ENCODE assay signal across 21 cellular contexts in genomic region chr15:55669226-55669625, GRCh38.
DNase-seq lines count a peak whose midpoint lies in the region; ATAC-seq and TF ChIP-seq lines count a peak whose summit lies in the region.
"Had no signal": no experiment of that assay in that cellular context is flagged by ENCODE, and none has a peak within 500 bp of the region (broad histone marks: within the 10 kb centered on the region; RNA-seq: fewer than 3 reads in every experiment).

No MANE protein-coding gene starts in this region.

- H3K79me2 ChIP-seq in neural progenitor cell (ENCODE audit: low read depth) = peaks cover 75% of the 10 kb centered on the region

- intact Hi-C loops in left ventricle myocardium inferior (cut with micrococcal nuclease) = no loop called here
- intact Hi-C loops in body of pancreas (cut with DNase I) = no loop called here
- intact Hi-C loops in ovary (cut with DNase I) = no loop called here

- ATAC-seq in body of pancreas = no peak

- H3K36me3 ChIP-seq in cardiac muscle cell = peaks cover 12% of the 10 kb centered on the region
- H3K36me3 ChIP-seq in left ventricle myocardium inferior = no peaks in the 10 kb centered on the region
- no peaks in the 10 kb centered on the region for H3K36me3 ChIP-seq in endodermal cell (ENCODE audit: control insufficient read depth, insufficient read depth, low read length)
- H3K36me3 ChIP-seq in neural progenitor cell = peaks cover 38% of the 10 kb centered on the region
- H3K36me3 ChIP-seq in body of pancreas (replicated peaks in 1 of 2; ENCODE audit: insufficient read depth in 1 of 2, low read depth in 2 of 2) = no peaks in the 10 kb centered on the region
- no peaks in the 10 kb centered on the region for H3K36me3 ChIP-seq in ovary
- H3K36me3 ChIP-seq: MG63 had no signal

- H3K36me3 Mint-ChIP-seq in endodermal cell (ENCODE audit: low read depth) (no peaks in the 10 kb centered on the region), neural progenitor cell (peaks cover 32% of the 10 kb centered on the region)

- H3K4me3 ChIP-seq in cardiac muscle cell (no peak overlapping the region), left ventricle myocardium inferior (no peak overlapping the region), endodermal cell (ENCODE audit: low read length) (no peak overlapping the region), neural progenitor cell (no peak overlapping the region), body of pancreas (no peak overlapping the region), ovary (no peak overlapping the region)
- H3K4me3 ChIP-seq: MG63, SK-N-MC had no signal

- H3K27me3 Mint-ChIP-seq in endodermal cell (ENCODE audit: insufficient read depth) (peaks cover 2% of the 10 kb centered on the region), neural progenitor cell (ENCODE audit: insufficient read depth, low read depth) (peaks cover 3% of the 10 kb centered on the region)

- H3K27ac ChIP-seq in cardiac muscle cell = peak overlapping the region; percentile 66
- no peak overlapping the region for H3K27ac ChIP-seq in left ventricle myocardium inferior (replicated peaks)
- H3K27ac ChIP-seq in endodermal cell (ENCODE audit: low read depth, low read length) = peak overlapping the region; percentile 79
- peak overlapping the region; percentile 48 for H3K27ac ChIP-seq in neural progenitor cell
- H3K27ac ChIP-seq in body of pancreas = no peak overlapping the region
- H3K27ac ChIP-seq in ovary = no peak overlapping the region
- H3K27ac ChIP-seq: C4-2B, RWPE1, SK-N-MC had no signal

- no peak for TF ChIP-seq POLR2A in body of pancreas (IDR thresholded peaks at IDR 0.05)
- no peak for TF ChIP-seq POLR2A in ovary (IDR thresholded peaks at IDR 0.05)
- TF ChIP-seq POLR2A in erythroblast (IDR thresholded peaks at IDR 0.05; ENCODE audit: low read length) = no peak

- peaks cover 10% of the 10 kb centered on the region for H3K4me1 ChIP-seq in cardiac muscle cell (ENCODE audit: low read depth)
- no peaks in the 10 kb centered on the region for H3K4me1 ChIP-seq in left ventricle myocardium inferior
- H3K4me1 ChIP-seq in endodermal cell (ENCODE audit: control insufficient read depth, insufficient read depth, low read length) = no peaks in the 10 kb centered on the region
- peaks cover 17% of the 10 kb centered on the region for H3K4me1 ChIP-seq in neural progenitor cell
- no peaks in the 10 kb centered on the region for H3K4me1 ChIP-seq in body of pancreas
- H3K4me1 ChIP-seq in ovary (ENCODE audit: insufficient read depth) = no peaks in the 10 kb centered on the region

- H3K9me3 Mint-ChIP-seq in endodermal cell (no peaks in the 10 kb centered on the region), neural progenitor cell (no peaks in the 10 kb centered on the region)
- H3K9me3 Mint-ChIP-seq: HFFc6 had no signal

- peaks cover 22% of the 10 kb centered on the region for H3F3A ChIP-seq in neural progenitor cell (ENCODE audit: low read depth)

- H3K27me3 ChIP-seq in cardiac muscle cell (no peaks in the 10 kb centered on the region), left ventricle myocardium inferior (ENCODE audit: low read depth) (no peaks in the 10 kb centered on the region), endodermal cell (ENCODE audit: control insufficient read depth, insufficient read depth, low read length, poor library complexity, severe bottlenecking) (no peaks in the 10 kb centered on the region), neural progenitor cell (no peaks in the 10 kb centered on the region), body of pancreas (peaks cover 0 to 4% of the 10 kb centered on the region in 2 donors), ovary (no peaks in the 10 kb centered on the region)
- H3K27me3 ChIP-seq: MG63 had no signal

- no peak overlapping the region for H2AFZ ChIP-seq in neural progenitor cell (replicated peaks)

- H3K27ac Mint-ChIP-seq in endodermal cell = no peak overlapping the region
- peak overlapping the region; percentile 94 for H3K27ac Mint-ChIP-seq in neural progenitor cell
- H3K27ac Mint-ChIP-seq: HFFc6 had no signal

- H3K9ac ChIP-seq in endodermal cell (ENCODE audit: extremely low read depth, low read length, poor library complexity, severe bottlenecking) (no peak overlapping the region), neural progenitor cell (no peak overlapping the region)

- H3K4me3 Mint-ChIP-seq in endodermal cell (no peak overlapping the region), neural progenitor cell (peak overlapping the region; percentile 67)
- H3K4me3 Mint-ChIP-seq: HFFc6 had no signal

- peaks cover 3% of the 10 kb centered on the region for H3K4me1 Mint-ChIP-seq in endodermal cell
- peaks cover 75% of the 10 kb centered on the region for H3K4me1 Mint-ChIP-seq in neural progenitor cell

- TF ChIP-seq EP300 in ovary (IDR thresholded peaks at IDR 0.05) = no peak

- TF ChIP-seq CTCF in cardiac muscle cell (IDR thresholded peaks at IDR 0.05; ENCODE audit: low read depth, low read length) = no peak
- TF ChIP-seq CTCF in left ventricle myocardium inferior (IDR thresholded peaks at IDR 0.05; ENCODE audit: borderline replicate concordance) = no peak
- no peak for TF ChIP-seq CTCF in endodermal cell (conservative IDR thresholded peaks at IDR 0.05)
- no peak for TF ChIP-seq CTCF in neural progenitor cell (IDR thresholded peaks at IDR 0.05)
- no peak for TF ChIP-seq CTCF in body of pancreas (IDR thresholded peaks at IDR 0.05)
- no peak for TF ChIP-seq CTCF in ovary (IDR thresholded peaks at IDR 0.05)

- H3K9me3 ChIP-seq in cardiac muscle cell (ENCODE audit: low read depth) (no peaks in the 10 kb centered on the region), left ventricle myocardium inferior (replicated peaks) (no peaks in the 10 kb centered on the region), endodermal cell (ENCODE audit: control insufficient read depth, low read length) (no peaks in the 10 kb centered on the region), neural progenitor cell (ENCODE audit: low read depth) (no peaks in the 10 kb centered on the region), body of pancreas (no peaks in the 10 kb centered on the region), ovary (no peaks in the 10 kb centered on the region)
- H3K9me3 ChIP-seq: MG63 had no signal

- no peak overlapping the region for H3K4me2 ChIP-seq in neural progenitor cell

- peaks cover 22% of the 10 kb centered on the region for H4K20me1 ChIP-seq in neural progenitor cell (ENCODE audit: low read depth)

- DNase-seq in cardiac muscle cell (ENCODE audit: low read depth in 1 of 2, low spot score in 1 of 2) (no peak), left ventricle myocardium inferior (no peak), endodermal cell (no peak), neural progenitor cell (ENCODE audit: low spot score) (no peak), body of pancreas (no peak), ovary (no peak), erythroblast (lab: John Stamatoyannopoulos, UW) (no peak)
- DNase-seq: EL; H7; HFFc6; Kasumi-1; MG63; NCI-H1417 treated with DMSO at 0.1 percent for 48 hours; NCI-H187; NCI-H446 treated with DMSO at 0.1 percent for 48 hours; NCI-H526 treated with DMSO at 0.1 percent for 48 hours; NK-92 treated with Interleukin-12 subunit alpha and Interleukin-12 subunit beta, amount 100 ng/mL, for 24 hours; SHP77 treated with DMSO at 0.1 percent for 48 hours had no signal

- 68 to 82% methylated on average over 3 of the region's 3 CpGs for WGBS in endodermal cell (ENCODE audit: insufficient coverage in 1 of 2, insufficient read length in 1 of 2), 2 experiments
- 45 to 64% methylated on average over 3 of the region's 3 CpGs for WGBS in body of pancreas, 2 donors
- 37 to 44% (median 40%) methylated on average over 3 of the region's 3 CpGs for WGBS in ovary, 3 donors

Comparison
In these comparisons a context has a peak if more than half of its experiments do, and no peak if none do; other contexts are left out.
1. H3K27ac ChIP-seq: peak in cardiac muscle cell (single experiment), endodermal cell (single experiment) and neural progenitor cell (single experiment); none in left ventricle myocardium inferior (single experiment), body of pancreas (0 of 4) and ovary (0 of 2).